Comparison of ENCODE assay signal across 1 cellular context in the genomic region with DNA sequence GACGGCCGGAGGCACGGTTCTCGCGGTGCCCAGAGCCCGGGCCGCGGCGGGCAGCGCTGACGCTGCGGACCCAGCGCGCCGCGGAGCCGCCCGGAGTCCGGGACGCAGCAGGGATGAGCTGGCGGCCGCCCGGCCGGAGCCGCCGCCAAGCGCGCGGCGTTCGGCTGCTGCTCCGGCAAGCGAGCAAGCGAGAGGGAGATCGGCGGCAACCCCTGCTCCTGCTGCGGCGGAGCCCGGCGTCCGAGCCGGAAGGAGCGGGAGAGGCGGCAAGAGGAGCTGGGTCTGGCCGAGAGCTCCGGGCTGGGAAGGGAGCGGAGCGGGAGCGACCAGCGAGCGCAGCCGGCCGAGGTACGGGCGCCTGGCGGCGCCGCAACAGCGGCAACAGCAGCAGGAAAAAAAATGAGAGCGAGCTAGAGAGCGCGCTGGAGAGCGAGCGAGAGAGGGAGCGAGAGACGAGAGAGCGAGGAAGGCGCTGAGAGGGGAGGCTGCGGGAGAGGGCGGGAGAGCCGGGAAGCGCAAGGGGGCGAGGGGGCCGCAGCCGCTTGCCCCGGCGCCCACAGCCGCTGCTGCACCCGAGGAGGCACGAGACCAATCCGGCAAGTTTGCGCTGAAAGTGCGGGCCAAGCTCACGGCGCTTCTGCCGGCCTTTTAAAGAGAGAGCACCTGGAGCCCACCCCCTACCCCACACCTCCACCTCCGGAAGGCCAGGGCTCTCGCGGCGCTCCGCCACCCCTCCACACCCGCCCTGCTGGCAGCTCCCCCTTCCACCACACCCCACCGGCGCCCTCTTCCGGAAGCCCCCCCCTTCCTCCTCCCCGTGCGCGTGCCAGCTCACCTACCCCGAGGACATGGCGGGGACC.
TF ChIP-seq lines count a peak whose summit lies in the region.

No MANE protein-coding gene starts in this region.

TF ChIP-seq in A549, 52 proteins besides CTCF, POLR2A, EP300 and RAD21 (continued from another document):
- TF ChIP-seq GATA3 (IDR thresholded peaks at IDR 0.05; ENCODE audit: borderline replicate concordance) (no peak), CHD2 (IDR thresholded peaks at IDR 0.05; ENCODE audit: low read length, partially characterized antibody) (no peak), CBX2 (IDR thresholded peaks at IDR 0.05; ENCODE audit: borderline replicate concordance, low read depth) (no peak), BCL3 (IDR thresholded peaks at IDR 0.05) (no peak), ELK1 (IDR thresholded peaks at IDR 0.05; ENCODE audit: low read depth, low read length) (no peak), BHLHE40 (IDR thresholded peaks at IDR 0.05; ENCODE audit: low read depth, low read length) (no peak), RARB (CRISPR knock-in tag; IDR thresholded peaks at IDR 0.05) (no peak), HEYL (CRISPR knock-in tag; IDR thresholded peaks at IDR 0.05) (no peak), NPAS2 (CRISPR knock-in tag; IDR thresholded peaks at IDR 0.05; ENCODE audit: borderline replicate concordance) (no peak), FOSB (CRISPR knock-in tag; IDR thresholded peaks at IDR 0.05) (no peak), FOSL2 (IDR thresholded peaks at IDR 0.05) (no peak), FOSL2 (CRISPR knock-in tag; IDR thresholded peaks at IDR 0.05) (no peak), RFX5 (IDR thresholded peaks at IDR 0.05) (no peak)
